2 cellular contexts compared by ENCODE assay signal in the genomic region with DNA sequence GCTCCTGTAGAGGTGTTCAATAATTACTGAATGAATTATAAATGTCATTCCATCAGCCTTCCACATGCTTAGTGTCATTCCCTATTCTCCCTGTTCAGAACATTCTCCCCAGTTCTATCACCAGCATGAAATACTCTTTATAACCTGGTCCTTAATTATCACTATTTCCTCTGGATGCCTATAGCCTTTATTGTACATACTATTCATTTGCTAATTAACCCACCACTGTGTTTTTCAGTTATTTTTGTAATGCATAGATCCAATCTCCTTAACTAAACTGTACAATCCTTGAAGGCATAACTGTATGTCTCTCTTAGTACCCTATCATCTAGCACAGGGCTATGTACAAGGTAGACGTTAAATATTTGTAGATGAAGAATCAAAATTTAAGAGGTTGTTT.
TF ChIP-seq lines count a peak whose summit lies in the region.

No MANE protein-coding gene starts in this region.

TF ChIP-seq in SK-N-SH, 30 proteins besides CTCF, POLR2A, EP300 and RAD21 (continued from another document):
- no peak for TF ChIP-seq ELF1 (IDR thresholded peaks at IDR 0.05)
- TF ChIP-seq RCOR1 (IDR thresholded peaks at IDR 0.05; ENCODE audit: low read length), result no peak
- TF ChIP-seq GABPA (IDR thresholded peaks at IDR 0.05; ENCODE audit: low read depth), result no peak
- no peak for TF ChIP-seq MEF2A (IDR thresholded peaks at IDR 0.05; ENCODE audit: borderline replicate concordance, low read depth)
- TF ChIP-seq GATA2 (CRISPR knock-in tag; IDR thresholded peaks at IDR 0.05), result no peak
- TF ChIP-seq, protein P1, sequence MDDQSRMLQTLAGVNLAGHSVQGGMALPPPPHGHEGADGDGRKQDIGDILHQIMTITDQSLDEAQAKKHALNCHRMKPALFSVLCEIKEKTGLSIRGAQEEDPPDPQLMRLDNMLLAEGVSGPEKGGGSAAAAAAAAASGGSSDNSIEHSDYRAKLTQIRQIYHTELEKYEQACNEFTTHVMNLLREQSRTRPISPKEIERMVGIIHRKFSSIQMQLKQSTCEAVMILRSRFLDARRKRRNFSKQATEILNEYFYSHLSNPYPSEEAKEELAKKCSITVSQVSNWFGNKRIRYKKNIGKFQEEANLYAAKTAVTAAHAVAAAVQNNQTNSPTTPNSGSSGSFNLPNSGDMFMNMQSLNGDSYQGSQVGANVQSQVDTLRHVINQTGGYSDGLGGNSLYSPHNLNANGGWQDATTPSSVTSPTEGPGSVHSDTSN (IDR thresholded peaks at IDR 0.05), result no peak
- TF ChIP-seq, protein P2, sequence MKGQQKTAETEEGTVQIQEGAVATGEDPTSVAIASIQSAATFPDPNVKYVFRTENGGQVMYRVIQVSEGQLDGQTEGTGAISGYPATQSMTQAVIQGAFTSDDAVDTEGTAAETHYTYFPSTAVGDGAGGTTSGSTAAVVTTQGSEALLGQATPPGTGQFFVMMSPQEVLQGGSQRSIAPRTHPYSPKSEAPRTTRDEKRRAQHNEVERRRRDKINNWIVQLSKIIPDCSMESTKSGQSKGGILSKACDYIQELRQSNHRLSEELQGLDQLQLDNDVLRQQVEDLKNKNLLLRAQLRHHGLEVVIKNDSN (IDR thresholded peaks at IDR 0.05; ENCODE audit: borderline replicate concordance, low read depth), result no peak
- no peak for TF ChIP-seq FOXJ3 (CRISPR knock-in tag; IDR thresholded peaks at IDR 0.05)
- no peak for TF ChIP-seq CHD2 (IDR thresholded peaks at IDR 0.05; ENCODE audit: low read length, partially characterized antibody)
- TF ChIP-seq POLR2AphosphoS5 (IDR thresholded peaks at IDR 0.05; ENCODE audit: low read depth, low read length), result no peak
- no peak for TF ChIP-seq JUND (IDR thresholded peaks at IDR 0.05)
- TF ChIP-seq TEAD4 (IDR thresholded peaks at IDR 0.05; ENCODE audit: borderline replicate concordance, insufficient read depth), result no peak
TF ChIP-seq in SK-N-SH: peak in this region for 0.

TF ChIP-seq in SK-N-SH treated with all-trans-retinoic acid at 6 μM for 48 hours, 23 proteins besides CTCF, POLR2A, EP300 and RAD21 (continued from another document):
- TF ChIP-seq, protein P3, sequence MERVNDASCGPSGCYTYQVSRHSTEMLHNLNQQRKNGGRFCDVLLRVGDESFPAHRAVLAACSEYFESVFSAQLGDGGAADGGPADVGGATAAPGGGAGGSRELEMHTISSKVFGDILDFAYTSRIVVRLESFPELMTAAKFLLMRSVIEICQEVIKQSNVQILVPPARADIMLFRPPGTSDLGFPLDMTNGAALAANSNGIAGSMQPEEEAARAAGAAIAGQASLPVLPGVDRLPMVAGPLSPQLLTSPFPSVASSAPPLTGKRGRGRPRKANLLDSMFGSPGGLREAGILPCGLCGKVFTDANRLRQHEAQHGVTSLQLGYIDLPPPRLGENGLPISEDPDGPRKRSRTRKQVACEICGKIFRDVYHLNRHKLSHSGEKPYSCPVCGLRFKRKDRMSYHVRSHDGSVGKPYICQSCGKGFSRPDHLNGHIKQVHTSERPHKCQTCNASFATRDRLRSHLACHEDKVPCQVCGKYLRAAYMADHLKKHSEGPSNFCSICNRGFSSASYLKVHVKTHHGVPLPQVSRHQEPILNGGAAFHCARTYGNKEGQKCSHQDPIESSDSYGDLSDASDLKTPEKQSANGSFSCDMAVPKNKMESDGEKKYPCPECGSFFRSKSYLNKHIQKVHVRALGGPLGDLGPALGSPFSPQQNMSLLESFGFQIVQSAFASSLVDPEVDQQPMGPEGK (CRISPR knock-in tag; IDR thresholded peaks at IDR 0.05; ENCODE audit: borderline replicate concordance), result no peak
- no peak for TF ChIP-seq BACH2 (CRISPR knock-in tag; IDR thresholded peaks at IDR 0.05; ENCODE audit: borderline replicate concordance)
- TF ChIP-seq ZFP30 (CRISPR knock-in tag; IDR thresholded peaks at IDR 0.05), result no peak
- no peak for TF ChIP-seq ARNTL (CRISPR knock-in tag; IDR thresholded peaks at IDR 0.05; ENCODE audit: borderline replicate concordance, low read depth)
- TF ChIP-seq, protein P4, sequence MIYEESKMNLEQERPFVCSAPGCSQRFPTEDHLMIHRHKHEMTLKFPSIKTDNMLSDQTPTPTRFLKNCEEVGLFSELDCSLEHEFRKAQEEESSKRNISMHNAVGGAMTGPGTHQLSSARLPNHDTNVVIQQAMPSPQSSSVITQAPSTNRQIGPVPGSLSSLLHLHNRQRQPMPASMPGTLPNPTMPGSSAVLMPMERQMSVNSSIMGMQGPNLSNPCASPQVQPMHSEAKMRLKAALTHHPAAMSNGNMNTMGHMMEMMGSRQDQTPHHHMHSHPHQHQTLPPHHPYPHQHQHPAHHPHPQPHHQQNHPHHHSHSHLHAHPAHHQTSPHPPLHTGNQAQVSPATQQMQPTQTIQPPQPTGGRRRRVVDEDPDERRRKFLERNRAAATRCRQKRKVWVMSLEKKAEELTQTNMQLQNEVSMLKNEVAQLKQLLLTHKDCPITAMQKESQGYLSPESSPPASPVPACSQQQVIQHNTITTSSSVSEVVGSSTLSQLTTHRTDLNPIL (CRISPR knock-in tag; IDR thresholded peaks at IDR 0.05; ENCODE audit: low read depth), result no peak
- TF ChIP-seq, protein P5, sequence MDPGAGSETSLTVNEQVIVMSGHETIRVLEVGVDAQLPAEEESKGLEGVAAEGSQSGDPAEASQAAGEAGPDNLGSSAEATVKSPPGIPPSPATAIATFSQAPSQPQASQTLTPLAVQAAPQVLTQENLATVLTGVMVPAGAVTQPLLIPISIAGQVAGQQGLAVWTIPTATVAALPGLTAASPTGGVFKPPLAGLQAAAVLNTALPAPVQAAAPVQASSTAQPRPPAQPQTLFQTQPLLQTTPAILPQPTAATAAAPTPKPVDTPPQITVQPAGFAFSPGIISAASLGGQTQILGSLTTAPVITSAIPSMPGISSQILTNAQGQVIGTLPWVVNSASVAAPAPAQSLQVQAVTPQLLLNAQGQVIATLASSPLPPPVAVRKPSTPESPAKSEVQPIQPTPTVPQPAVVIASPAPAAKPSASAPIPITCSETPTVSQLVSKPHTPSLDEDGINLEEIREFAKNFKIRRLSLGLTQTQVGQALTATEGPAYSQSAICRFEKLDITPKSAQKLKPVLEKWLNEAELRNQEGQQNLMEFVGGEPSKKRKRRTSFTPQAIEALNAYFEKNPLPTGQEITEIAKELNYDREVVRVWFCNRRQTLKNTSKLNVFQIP (CRISPR knock-in tag; IDR thresholded peaks at IDR 0.05; ENCODE audit: borderline replicate concordance, low read depth), result no peak
- TF ChIP-seq CSDC2 (CRISPR knock-in tag; IDR thresholded peaks at IDR 0.05), result no peak
- TF ChIP-seq ZC3H10 (CRISPR knock-in tag; IDR thresholded peaks at IDR 0.05), result no peak
- no peak for TF ChIP-seq GLIS3 (CRISPR knock-in tag; IDR thresholded peaks at IDR 0.05)
- no peak for TF ChIP-seq ZNF8 (CRISPR knock-in tag; IDR thresholded peaks at IDR 0.05)
- TF ChIP-seq OSR1 (CRISPR knock-in tag; IDR thresholded peaks at IDR 0.05), result no peak
